Comparison of ENCODE assay signal across 9 cellular contexts in the genomic region with DNA sequence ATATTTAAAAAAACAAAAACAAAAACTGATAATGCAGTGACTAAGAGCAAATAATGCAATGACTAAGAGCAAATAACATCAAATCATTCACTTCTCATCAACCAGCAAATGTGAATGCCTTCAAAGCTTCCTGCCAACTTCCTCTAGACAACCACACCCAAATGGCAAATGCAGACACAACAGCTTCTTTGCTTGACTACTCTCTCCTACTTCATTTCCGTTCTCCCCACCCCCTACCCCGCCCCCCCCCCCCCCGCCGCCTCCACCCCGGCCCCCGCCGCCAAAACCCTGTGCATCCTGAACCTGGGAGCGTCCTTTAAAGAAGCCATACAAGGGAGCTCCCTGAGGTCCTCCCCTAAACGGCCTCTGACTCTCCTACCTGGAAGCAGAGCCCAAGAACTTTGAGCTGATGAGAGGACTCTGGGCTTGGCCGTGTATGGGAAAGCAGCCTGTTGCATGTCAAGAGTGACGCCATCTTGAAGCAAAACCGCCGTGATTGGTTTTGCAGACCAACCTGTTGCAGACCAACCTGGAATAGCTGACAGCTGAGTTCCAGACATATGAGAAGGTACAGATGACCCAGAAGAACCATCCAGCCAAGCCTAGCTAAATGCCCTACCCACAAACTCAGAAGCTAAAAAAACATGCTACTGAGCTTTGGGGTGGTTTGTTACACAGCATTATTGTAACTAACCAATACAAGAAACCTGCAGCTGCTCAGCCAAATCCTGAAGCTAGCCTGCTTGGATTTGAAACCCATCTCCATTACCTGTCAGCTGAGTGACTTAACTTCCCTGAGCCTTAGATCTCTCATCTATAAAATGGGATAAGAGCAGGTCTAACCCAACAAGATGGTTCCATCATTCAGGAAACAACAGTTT. TPM values are rescaled to one million over a fixed set of nuclear protein-coding genes. Genes with fewer than 3 reads are reported as not detected.
DNase-seq lines count a peak whose midpoint lies in the region; ATAC-seq, FAIRE-seq and TF ChIP-seq lines count a peak whose summit lies in the region.
"Had no signal": no experiment of that assay in that cellular context is flagged by ENCODE, and none has a peak within 500 bp of the region (broad histone marks: within the 10 kb centered on the region; RNA-seq: fewer than 3 reads in every experiment).

No MANE protein-coding gene starts in this region.

- H3K79me2 ChIP-seq in K562 (ENCODE audit: control insufficient read depth, insufficient read depth, low read length) = no peaks in the 10 kb centered on the region

- no peaks in the 10 kb centered on the region for H3K27me3 ChIP-seq in RWPE2 (ENCODE audit: insufficient read depth, poor library complexity, severe bottlenecking)
- peaks cover 0 to 4% of the 10 kb centered on the region in 2 experiments; a peak in 1 of 5 replicates for H3K27me3 ChIP-seq in K562 (ENCODE audit: control insufficient read depth in 2 of 2, insufficient read depth in 2 of 2, low read length in 2 of 2)

- no peak for TF ChIP-seq EP300 in K562 (IDR thresholded peaks at IDR 0.05; ENCODE audit: low read length)

- peaks cover 16% of the 10 kb centered on the region for H3K4me1 ChIP-seq in RWPE2 (ENCODE audit: insufficient read depth, poor library complexity, severe bottlenecking)
- peaks cover 0 to 4% of the 10 kb centered on the region in 2 experiments; a peak in 2 of 5 replicates for H3K4me1 ChIP-seq in K562 (replicated peaks in 1 of 2; ENCODE audit: control insufficient read depth in 2 of 2, insufficient read depth in 2 of 2, low read length in 2 of 2)

- H3K4me2 ChIP-seq in K562 (ENCODE audit: insufficient read depth, low read length) = no peak overlapping the region

- POLR2A ChIA-PET in K562 (lab: Yijun Ruan, JAX) = interaction anchor here (1.0 to 2.1 kb wide), 2 partner anchors 81 to 370 kb away, joined by 3 to 6 read pairs; no protein-coding TSS in a partner anchor

- H2AFZ ChIP-seq in K562 (ENCODE audit: low read depth, low read length) = no peak overlapping the region

- ATAC-seq in RWPE2 (ENCODE audit: low read depth) (peak; percentile 80), K562 (no peak), GM19328 (IDR thresholded peaks at IDR 0.05; ENCODE audit: unreplicated experiment) (no peak)

- H3K9me1 ChIP-seq in K562 (ENCODE audit: control insufficient read depth, insufficient read depth, low read length) = no peaks in the 10 kb centered on the region

- no peaks in the 10 kb centered on the region for H3K36me3 ChIP-seq in RWPE2 (ENCODE audit: low read depth)
- H3K36me3 ChIP-seq in K562 (ENCODE audit: control insufficient read depth, insufficient read depth, low read length) = no peaks in the 10 kb centered on the region

- peak; percentile 50 for DNase-seq in SIG-M5 treated with dmso at 0.1 percent for 504 hours (lab: John Stamatoyannopoulos, UW; ENCODE audit: unreplicated experiment)
- no peak for DNase-seq in SIG-M5 (lab: John Stamatoyannopoulos, UW)
- no peak for DNase-seq in RWPE2 (ENCODE audit: low spot score)
- no peak for DNase-seq in K562 (ENCODE audit: extremely low read depth in 1 of 4, low spot score in 3 of 4)
- no peak for DNase-seq in lower leg skin (ENCODE audit: low spot score in 2 of 2)
- no peak for DNase-seq in NCI-H526 (lab: John Stamatoyannopoulos, UW)

- H3K9me3 ChIP-seq in RWPE2 (ENCODE audit: severe bottlenecking) (no peaks in the 10 kb centered on the region), K562 (replicated peaks; ENCODE audit: control insufficient read depth, insufficient read depth, low read depth, low read length) (no peaks in the 10 kb centered on the region; the same call in 1 of the 2 replicates)

- H4K20me1 ChIP-seq in K562 (replicated peaks; ENCODE audit: control insufficient read depth, insufficient read depth, low read length) = no peaks in the 10 kb centered on the region

- no peak for FAIRE-seq in K562 (lab: Jason Lieb, UNC)

- H3K4me3 ChIP-seq in RWPE2 (ENCODE audit: severe bottlenecking) (no peak overlapping the region), K562 (no peak overlapping the region), skin epidermis (no peak overlapping the region), lower leg skin (ENCODE audit: low read depth, poor library complexity, severe bottlenecking) (no peak overlapping the region)

- intact Hi-C loops in K562 (cut with micrococcal nuclease) (loop anchor here (10.0 kb wide), 2 partner anchors 185 to 215 kb away; no protein-coding TSS in a partner anchor), lower leg skin (cut with DNase I; ENCODE audit: low total_unique reads) (no loop called here)

- TF ChIP-seq CTCF in RWPE2 (IDR thresholded peaks at IDR 0.05; ENCODE audit: poor library complexity, severe bottlenecking) (no peak), K562 (IDR thresholded peaks at IDR 0.05 in 2 of 3, conservative IDR thresholded peaks at IDR 0.05 in 1 of 3; ENCODE audit: insufficient read depth in 2 of 3, low read depth in 1 of 3, low read length in 3 of 3) (no peak), lower leg skin (IDR thresholded peaks at IDR 0.05) (no peak)

- in situ Hi-C loops in K562 (cut with MboI) = no loop called here

- no peak for TF ChIP-seq RAD21 in K562 (CRISPR knock-in tag; conservative IDR thresholded peaks at IDR 0.05 in 1 of 2, IDR thresholded peaks at IDR 0.05 in 1 of 2)

- H3K9ac ChIP-seq in K562 (ENCODE audit: insufficient read depth in 1 of 2, low read depth in 2 of 2, low read length in 2 of 2) = no peak overlapping the region

- TF ChIP-seq POLR2A in K562 (conservative IDR thresholded peaks at IDR 0.05) = no peak
- TF ChIP-seq POLR2A in lower leg skin (IDR thresholded peaks at IDR 0.05) = no peak

- CTCF ChIA-PET in K562 (lab: Yijun Ruan, JAX; ENCODE audit: low intra/inter-chr PET ratio) = no interaction called here

- peak overlapping the region; percentile 88 for H3K27ac ChIP-seq in RWPE2 (ENCODE audit: poor library complexity, severe bottlenecking)
- no peak overlapping the region for H3K27ac ChIP-seq in K562 (ENCODE audit: extremely low read depth, low read depth, low read length)
- H3K27ac ChIP-seq in skin epidermis = peak overlapping the region in 20 of 21 experiments; percentile 4 to 92 (median 68)

- 18% methylated on average over 6 of the region's 13 CpGs for WGBS in K562 (ENCODE audit: insufficient coverage, low coverage, missing lambda C conversion rate)
- WGBS in lower leg skin, 2 donors = 26 to 31% methylated on average over 12 of the region's 13 CpGs

- no TSS peak for BruUV-seq in K562 (replicated peaks; lab: Mats Ljungman, UMichigan)

TF ChIP-seq in K562, 482 proteins besides CTCF, POLR2A, EP300 and RAD21:
- 0 out of 2 replicates have a peak, but pooled peaks have one; percentile 16 for TF ChIP-seq BCOR (IDR thresholded peaks at IDR 0.05)
- no peak for TF ChIP-seq ZNF707 (CRISPR knock-in tag; conservative IDR thresholded peaks at IDR 0.05)
- TF ChIP-seq YY1 (IDR thresholded peaks at IDR 0.05; ENCODE audit: borderline replicate concordance in 1 of 3, control insufficient read depth in 1 of 3, extremely low read depth in 1 of 3, insufficient read depth in 3 of 3, insufficient read length in 1 of 3, insufficient replicate concordance in 2 of 3, low read depth in 1 of 3, low read length in 2 of 3) = peak in 1 of 3 experiments; percentile 25

RNA-seq across cellular contexts. Expression of gene TEX101, which starts 24.7 kb away (rescaled TPM):
- not detected in 2 replicates for total RNA-seq in K562 (2011; cell fraction: chromatin; rRNA removed; ENCODE audit: low replicate concordance)
- not detected in 2 replicates for total RNA-seq in K562 (2011; cell fraction: nucleolus; rRNA removed)
- total RNA-seq in K562 (2011; cell fraction: nucleoplasm; rRNA removed) = not detected in 2 replicates
- total RNA-seq in K562 (2014; rRNA removed) (not detected in 2 replicates), K562 (2014; rRNA removed; fragmentation: Illumina TruSeq; extraction: Trizol) (not detected in 2 replicates), K562 (2015; rRNA removed; fragmentation: Illumina TruSeq; extraction: Trizol) (not detected in 2 replicates), K562 (2021) (not detected in 2 replicates), lower leg skin (under 1 TPM in 1 of 4 donors, not detected in 3; 0.74 TPM)
- polyA plus RNA-seq in K562 (2011; rRNA removed) (not detected in 2 replicates), K562 (2014; fragmentation: Illumina TruSeq; extraction: Trizol) (not detected in 2 replicates), K562 (2014; fragmentation: Nextera tagmentation; extraction: Ambion mirVana) (under 1 TPM; 0.10 to 0.14 TPM), K562 (2014; rRNA removed) (0.36 TPM in 1 of 2 replicates, not detected in the other)
- polyA plus RNA-seq in K562 (2011; cell fraction: cytosol; rRNA removed) = 0.07 TPM in 1 of 2 replicates, not detected in the other
- polyA plus RNA-seq in K562 (2011; cell fraction: nucleus; rRNA removed) = not detected in 2 replicates
- 0.25 TPM in 1 of 2 replicates, not detected in the other for polyA plus RNA-seq in K562 (2012)
- not detected in 2 replicates for polyA minus RNA-seq in K562 (2011; rRNA and poly(A)+ RNA removed)
- not detected in 2 replicates for polyA minus RNA-seq in K562 (2011; cell fraction: cytosol; rRNA and poly(A)+ RNA removed)
- polyA minus RNA-seq in K562 (2011; cell fraction: nucleus; rRNA and poly(A)+ RNA removed) = not detected in 2 replicates
- polyA plus RNA-seq: AG04450 had no signal

RNA-seq across cellular contexts. Expression of gene LYPD3, which starts 26.0 kb away (rescaled TPM):
- 0.81 TPM in 1 of 2 replicates, not detected in the other for total RNA-seq in K562 (2011; cell fraction: chromatin; rRNA removed; ENCODE audit: low replicate concordance)
- total RNA-seq in K562 (2011; cell fraction: nucleolus; rRNA removed) = 0.26 and 0.67 TPM in 2 replicates
- total RNA-seq in K562 (2011; cell fraction: nucleoplasm; rRNA removed) = 0.44 TPM in 1 of 2 replicates, not detected in the other
- total RNA-seq in K562 (2014; rRNA removed) (0.18 and 0.20 TPM in 2 replicates), K562 (2014; rRNA removed; fragmentation: Illumina TruSeq; extraction: Trizol) (not detected in 2 replicates), K562 (2015; rRNA removed; fragmentation: Illumina TruSeq; extraction: Trizol) (0.22 TPM in 1 of 2 replicates, not detected in the other), K562 (2021) (0.31 and 0.33 TPM in 2 replicates), lower leg skin (100 to 1,000 TPM; 344 to 549 (median 466) TPM)
- polyA plus RNA-seq in K562 (2011; rRNA removed) (0.28 and 0.64 TPM in 2 replicates), K562 (2014; fragmentation: Illumina TruSeq; extraction: Trizol) (0.26 and 0.27 TPM in 2 replicates), K562 (2014; fragmentation: Nextera tagmentation; extraction: Ambion mirVana) (under 1 TPM; 0.04 to 0.06 TPM), K562 (2014; rRNA removed) (0.17 and 0.19 TPM in 2 replicates)
- polyA plus RNA-seq in K562 (2011; cell fraction: cytosol; rRNA removed) = 0.74 and 2.1 TPM in 2 replicates
- 1.2 and 1.6 TPM in 2 replicates for polyA plus RNA-seq in K562 (2011; cell fraction: nucleus; rRNA removed)
- 0.51 and 0.73 TPM in 2 replicates for polyA plus RNA-seq in K562 (2012)
- 0.11 and 0.12 TPM in 2 replicates for polyA minus RNA-seq in K562 (2011; rRNA and poly(A)+ RNA removed)
- not detected in 2 replicates for polyA minus RNA-seq in K562 (2011; cell fraction: cytosol; rRNA and poly(A)+ RNA removed)
- 0.56 and 0.67 TPM in 2 replicates for polyA minus RNA-seq in K562 (2011; cell fraction: nucleus; rRNA and poly(A)+ RNA removed)

Comparison
In these comparisons a context has a peak if more than half of its experiments do, and no peak if none do; other contexts are left out.
1. RNA of gene LYPD3, which starts 26.0 kb away (total RNA-seq): 344 to 549 TPM in lower leg skin; 0.18 to 0.81 TPM in K562; every median in the first group is over 100 times any median in the second.